Comparison of ENCODE assay signal across 20 cellular contexts in the genomic region with DNA sequence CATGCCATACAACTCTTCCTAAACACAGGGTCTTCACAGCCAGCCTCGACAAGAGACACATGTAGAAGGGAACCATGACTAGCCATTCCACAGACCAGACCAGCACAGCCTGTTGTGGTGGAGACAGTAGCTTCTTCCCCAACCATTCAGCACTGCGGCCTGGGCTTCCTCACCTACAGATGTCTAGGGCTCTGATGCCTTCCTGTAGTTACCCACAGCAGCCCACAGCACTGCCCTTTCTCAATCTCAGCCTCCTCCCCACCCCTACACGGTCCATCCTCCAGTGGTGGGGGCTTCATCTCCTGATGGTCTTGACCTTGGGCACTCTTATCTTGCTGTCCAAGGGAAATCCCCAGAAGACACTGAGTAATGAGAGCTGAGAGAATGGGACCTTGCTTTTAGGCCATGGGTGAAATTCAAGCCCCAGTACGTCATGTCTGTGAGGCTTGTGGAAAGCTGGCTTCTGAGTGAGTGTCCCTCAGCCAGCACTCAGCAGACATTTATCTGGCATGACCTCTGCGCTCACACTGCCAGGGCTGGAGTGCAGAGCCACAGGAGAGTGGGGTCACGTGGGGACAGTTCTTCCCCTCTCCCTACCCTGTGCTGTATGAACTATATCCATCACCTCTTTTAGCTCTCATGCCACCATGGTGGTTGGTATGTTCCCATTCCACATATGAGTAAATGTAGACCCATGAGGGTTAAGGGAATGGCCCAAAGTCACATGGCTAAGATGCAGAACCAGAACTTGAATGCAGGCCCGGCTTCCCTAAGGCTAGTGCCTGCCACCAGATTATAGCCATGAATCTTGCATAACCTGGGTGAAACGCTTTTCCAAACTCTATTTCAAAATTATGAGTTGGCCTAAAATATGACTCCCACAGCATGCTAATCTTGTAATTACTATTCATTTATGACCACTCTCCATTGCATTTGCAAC.
DNase-seq lines count a peak whose midpoint lies in the region; ATAC-seq and TF ChIP-seq lines count a peak whose summit lies in the region.
"Had no signal": no experiment of that assay in that cellular context is flagged by ENCODE, and none has a peak within 500 bp of the region (broad histone marks: within the 10 kb centered on the region; RNA-seq: fewer than 3 reads in every experiment).

No MANE protein-coding gene starts in this region.

- CTCF ChIA-PET in IMR-90 (lab: Yijun Ruan, JAX), result no interaction called here

- H3K4me1 Mint-ChIP-seq in HFFc6 (ENCODE audit: low read depth) (peaks cover 20% of the 10 kb centered on the region), endodermal cell (no peaks in the 10 kb centered on the region)

- dilution Hi-C loops in IMR-90 (cut with HindIII; ENCODE audit: low sequenced_read_pairs, unreplicated experiment), result no loop called here

- intact Hi-C loops in IMR-90 (cut with micrococcal nuclease), result loop anchor here (2.0 to 10.0 kb wide), 3 partner anchors 223 to 363 kb away; no protein-coding TSS in a partner anchor
- intact Hi-C loops in Right ventricle myocardium inferior (cut with DNase I), result loop anchor here (2.0 to 10.0 kb wide), 5 partner anchors 33 to 361 kb away; a partner anchor contains a TSS

- H2BK5ac ChIP-seq in IMR-90 (ENCODE audit: low read depth, low read length, poor library complexity, severe bottlenecking), result no peak overlapping the region

- no peak for TF ChIP-seq RAD21 in IMR-90 (IDR thresholded peaks at IDR 0.05; ENCODE audit: low read length)

- peak overlapping the region; percentile 15; the same call in 2 of the 3 replicates for H2BK15ac ChIP-seq in IMR-90 (ENCODE audit: low read depth, low read length)

- ATAC-seq in IMR-90 (ENCODE audit: low read depth), result no peak
- ATAC-seq in Right ventricle myocardium inferior, result peak; percentile 91
- ATAC-seq in lung (ENCODE audit: insufficient read depth, low FRiP score), result no peak
- ATAC-seq: activated T-cell treated with anti-CD3 and anti-CD28 coated beads, Interleukin-2, amount 50 U/mL, for 4 hours; naive thymus-derived CD8-positive, alpha-beta T cell had no signal

- no peaks in the 10 kb centered on the region for H3K79me1 ChIP-seq in IMR-90 (ENCODE audit: low read depth in 1 of 2, low read length in 2 of 2)

- peaks cover 5% of the 10 kb centered on the region for H4K20me1 ChIP-seq in IMR-90 (ENCODE audit: insufficient read depth, low read length)

- WGBS in IMR-90 (ENCODE audit: extremely low coverage in 2 of 2, insufficient read length in 1 of 2), 2 experiments, result no CpG with 5 or more reads among the region's 8 CpGs
- 77% methylated on average over 8 of the region's 8 CpGs for WGBS in lung, 2 donors
- 91 to 98% methylated on average over 6 to 8 of the region's 8 CpGs for WGBS in endodermal cell (ENCODE audit: insufficient coverage in 1 of 2, insufficient read length in 1 of 2), 2 experiments

- H3K9me3 Mint-ChIP-seq in HFFc6, result no peaks in the 10 kb centered on the region
- no peaks in the 10 kb centered on the region for H3K9me3 Mint-ChIP-seq in endodermal cell
- H3K9me3 Mint-ChIP-seq: naive thymus-derived CD8-positive, alpha-beta T cell; T-helper 1 cell treated with Interleukin-12 subunit alpha and Interleukin-12 subunit beta and Interleukin-4 antibody, amounts not matched to agents 30 μg/mL and 1 μg/mL, for 36 hours had no signal

- TF ChIP-seq CTCF in IMR-90 (conservative IDR thresholded peaks at IDR 0.05; ENCODE audit: low read depth, low read length) (no peak), lung (IDR thresholded peaks at IDR 0.05; ENCODE audit: control extremely low read depth, extremely low read depth) (no peak), HFFc6 (IDR thresholded peaks at IDR 0.05) (no peak), endodermal cell (conservative IDR thresholded peaks at IDR 0.05) (no peak)

- BruUV-seq in IMR-90 (replicated peaks; lab: Mats Ljungman, UMichigan), result no TSS peak

- H3K36me3 Mint-ChIP-seq in HFFc6 (ENCODE audit: low read depth) (no peaks in the 10 kb centered on the region), endodermal cell (ENCODE audit: low read depth) (no peaks in the 10 kb centered on the region)
- H3K36me3 Mint-ChIP-seq: naive thymus-derived CD8-positive, alpha-beta T cell had no signal

- H3K4me3 Mint-ChIP-seq in HFFc6 (no peak overlapping the region), endodermal cell (no peak overlapping the region)
- H3K4me3 Mint-ChIP-seq: activated T-cell treated with anti-CD3 and anti-CD28 coated beads, Interleukin-2, amount 50 U/mL, for 4 hours; naive thymus-derived CD8-positive, alpha-beta T cell; T-helper 1 cell treated with Interleukin-12 subunit alpha and Interleukin-12 subunit beta and Interleukin-4 antibody, amounts not matched to agents 30 μg/mL and 1 μg/mL, for 36 hours had no signal

- H3K27ac Mint-ChIP-seq in HFFc6, result no peak overlapping the region
- H3K27ac Mint-ChIP-seq in endodermal cell, result no peak overlapping the region
- H3K27ac Mint-ChIP-seq: naive thymus-derived CD8-positive, alpha-beta T cell had no signal

- no peaks in the 10 kb centered on the region for H3K36me3 ChIP-seq in IMR-90 (ENCODE audit: control insufficient read depth, insufficient read depth, low read length)
- no peaks in the 10 kb centered on the region for H3K36me3 ChIP-seq in lung (ENCODE audit: control insufficient read depth in 2 of 2, insufficient read depth in 2 of 2, low read length in 2 of 2)
- no peaks in the 10 kb centered on the region for H3K36me3 ChIP-seq in subcutaneous abdominal adipose tissue (ENCODE audit: control insufficient read depth in 5 of 5, insufficient read depth in 5 of 5, low read length in 5 of 5)
- H3K36me3 ChIP-seq in endodermal cell (ENCODE audit: control insufficient read depth, insufficient read depth, low read length), result no peaks in the 10 kb centered on the region
- H3K36me3 ChIP-seq: esophagus squamous epithelium, sigmoid colon, stomach, uterus had no signal

- H3K27ac ChIP-seq in IMR-90 (ENCODE audit: insufficient read depth, low read length) (no peak overlapping the region; the same call in 1 of the 2 replicates), lung (ENCODE audit: low read depth in 1 of 2, low read length in 1 of 2) (peak overlapping the region; percentile 28 to 37), subcutaneous abdominal adipose tissue (ENCODE audit: low read depth, low read length) (peak overlapping the region; percentile 92), endodermal cell (ENCODE audit: low read depth, low read length) (no peak overlapping the region)
- H3K27ac ChIP-seq: esophagus squamous epithelium, sigmoid colon, stomach, uterus had no signal

- H2AK5ac ChIP-seq in IMR-90 (ENCODE audit: low read depth, low read length), result peak overlapping the region; percentile 23

- no peak overlapping the region for H2BK120ac ChIP-seq in IMR-90 (ENCODE audit: low read depth, low read length)

- H3K18ac ChIP-seq in IMR-90 (ENCODE audit: low read depth, low read length), result no peak overlapping the region; the same call in 1 of the 2 replicates

- H3K4me1 ChIP-seq in IMR-90 (ENCODE audit: control insufficient read depth, insufficient read depth, low read length) (peaks cover 10% of the 10 kb centered on the region), lung (ENCODE audit: control insufficient read depth in 2 of 2, insufficient read depth in 2 of 2, low read length in 2 of 2) (peaks cover 4 to 6% of the 10 kb centered on the region in 2 donors), subcutaneous abdominal adipose tissue (ENCODE audit: control insufficient read depth in 5 of 5, insufficient read depth in 5 of 5, low read length in 5 of 5) (peaks cover 12 to 44% (median 41%) of the 10 kb centered on the region in 5 donors), endodermal cell (ENCODE audit: control insufficient read depth, insufficient read depth, low read length) (no peaks in the 10 kb centered on the region)
- H3K4me1 ChIP-seq: sigmoid colon, uterus had no signal

- H3K9me1 ChIP-seq in IMR-90 (ENCODE audit: insufficient read depth, low read length), result peaks cover 20% of the 10 kb centered on the region

- no peak overlapping the region for H3K56ac ChIP-seq in IMR-90 (ENCODE audit: extremely low read depth, insufficient read depth, low read length)

- no peak overlapping the region; a peak in 1 of 4 replicates for H4K8ac ChIP-seq in IMR-90 (ENCODE audit: low read depth in 2 of 2, low read length in 2 of 2)

- no peak overlapping the region for H3K14ac ChIP-seq in IMR-90 (replicated peaks; ENCODE audit: low read depth, low read length)

- H3K27me3 Mint-ChIP-seq in HFFc6 (ENCODE audit: insufficient read depth) (no peaks in the 10 kb centered on the region; the same call in 1 of the 2 replicates), endodermal cell (ENCODE audit: insufficient read depth) (no peaks in the 10 kb centered on the region)
- H3K27me3 Mint-ChIP-seq: naive thymus-derived CD8-positive, alpha-beta T cell had no signal

- no peak for TF ChIP-seq POLR2A in IMR-90 (IDR thresholded peaks at IDR 0.05; ENCODE audit: low read depth, low read length)

- H3K4me2 ChIP-seq in IMR-90 (ENCODE audit: low read depth, low read length), result no peak overlapping the region

- H3K9ac ChIP-seq in IMR-90 (ENCODE audit: low read depth, low read length) (no peak overlapping the region), subcutaneous abdominal adipose tissue (ENCODE audit: low read length in 5 of 5) (peak overlapping the region in 4 of 5 donors; percentile 21 to 54 (median 37)), endodermal cell (ENCODE audit: extremely low read depth, low read length, poor library complexity, severe bottlenecking) (no peak overlapping the region)

- in situ Hi-C loops in IMR-90 (cut with MboI; ENCODE audit: low sequenced_read_pairs), result no loop called here

- H3K9me3 ChIP-seq in IMR-90 (ENCODE audit: control insufficient read depth, insufficient read depth, low read length) (no peaks in the 10 kb centered on the region), lung (ENCODE audit: control insufficient read depth in 2 of 2, insufficient read depth in 1 of 2, low read length in 1 of 2) (no peaks in the 10 kb centered on the region), subcutaneous abdominal adipose tissue (ENCODE audit: control insufficient read depth in 5 of 5, low read length in 5 of 5) (no peaks in the 10 kb centered on the region), endodermal cell (ENCODE audit: control insufficient read depth, low read length) (no peaks in the 10 kb centered on the region)
- H3K9me3 ChIP-seq: esophagus squamous epithelium, sigmoid colon, stomach, uterus had no signal

- H4K5ac ChIP-seq in IMR-90 (ENCODE audit: low read depth, low read length), result no peak overlapping the region

- H3K4me3 ChIP-seq in IMR-90 (ENCODE audit: insufficient read depth, low read depth, low read length), result no peak overlapping the region
- no peak overlapping the region for H3K4me3 ChIP-seq in lung
- peak overlapping the region in 1 of 5 donors; percentile 12 for H3K4me3 ChIP-seq in subcutaneous abdominal adipose tissue (ENCODE audit: low read depth in 1 of 5, low read length in 5 of 5)
- H3K4me3 ChIP-seq in endodermal cell (ENCODE audit: low read length), result no peak overlapping the region
- H3K4me3 ChIP-seq: coronary artery, esophagus squamous epithelium, sigmoid colon, stomach, uterus had no signal

- DNase-seq in IMR-90 (no peak), Right ventricle myocardium inferior (ENCODE audit: missing footprints) (peak; percentile 84), lung (ENCODE audit: low spot score) (no peak), HFFc6 (no peak), ecto neural progenitor cell (ENCODE audit: low spot score) (no peak), endodermal cell (no peak), superior temporal gyrus (ENCODE audit: extremely low spot score) (no peak)
- DNase-seq: activated T-cell treated with anti-CD3 and anti-CD28 coated beads, Interleukin-2, amount 50 U/mL, for 4 hours; esophagus squamous epithelium; kidney glomerular epithelial cell; naive thymus-derived CD8-positive, alpha-beta T cell; NCI-H1092 treated with DMSO at 0.1 percent for 48 hours; NCI-H187 treated with DMSO at 0.1 percent for 48 hours; NCI-H69; sigmoid colon; stomach had no signal

- H2AFZ ChIP-seq in IMR-90 (replicated peaks; ENCODE audit: low read length, poor library complexity), result no peak overlapping the region

- peak overlapping the region; percentile 2; the same call in 1 of the 2 replicates for H4K91ac ChIP-seq in IMR-90 (ENCODE audit: insufficient read depth, low read depth, low read length)

- no peak overlapping the region for H3K23ac ChIP-seq in IMR-90 (ENCODE audit: low read depth, low read length)

- no peak overlapping the region for H2AK9ac ChIP-seq in IMR-90 (replicated peaks; ENCODE audit: low read depth, low read length, poor library complexity)

- H3K4ac ChIP-seq in IMR-90 (ENCODE audit: low read depth, low read length), result peak overlapping the region; percentile 41; the same call in 1 of the 2 replicates

- H2BK20ac ChIP-seq in IMR-90 (ENCODE audit: low read depth, low read length), result no peak overlapping the region

- H3K27me3 ChIP-seq in IMR-90 (ENCODE audit: control insufficient read depth, insufficient read depth, low read length) (no peaks in the 10 kb centered on the region), lung (ENCODE audit: control insufficient read depth, insufficient read depth) (no peaks in the 10 kb centered on the region), subcutaneous abdominal adipose tissue (ENCODE audit: control insufficient read depth in 5 of 5, insufficient read depth in 4 of 5, low read length in 5 of 5) (no peaks in the 10 kb centered on the region), endodermal cell (ENCODE audit: control insufficient read depth, insufficient read depth, low read length, poor library complexity, severe bottlenecking) (peaks cover 4% of the 10 kb centered on the region)
- H3K27me3 ChIP-seq: esophagus squamous epithelium, sigmoid colon, stomach, uterus had no signal

- POLR2A ChIA-PET in IMR-90 (lab: Charles Lee; ENCODE audit: unreplicated experiment), result no interaction called here

Comparison
In these comparisons a context has a peak if more than half of its experiments do, and no peak if none do; other contexts are left out.
1. H3K27ac ChIP-seq: peak in lung (2 of 2) and subcutaneous abdominal adipose tissue (single experiment); none in IMR-90 (single experiment) and endodermal cell (single experiment).
2. H3K9ac ChIP-seq: peak in subcutaneous abdominal adipose tissue (4 of 5); none in IMR-90 (single experiment) and endodermal cell (single experiment).